1 cellular context compared by ENCODE assay signal in the genomic region with DNA sequence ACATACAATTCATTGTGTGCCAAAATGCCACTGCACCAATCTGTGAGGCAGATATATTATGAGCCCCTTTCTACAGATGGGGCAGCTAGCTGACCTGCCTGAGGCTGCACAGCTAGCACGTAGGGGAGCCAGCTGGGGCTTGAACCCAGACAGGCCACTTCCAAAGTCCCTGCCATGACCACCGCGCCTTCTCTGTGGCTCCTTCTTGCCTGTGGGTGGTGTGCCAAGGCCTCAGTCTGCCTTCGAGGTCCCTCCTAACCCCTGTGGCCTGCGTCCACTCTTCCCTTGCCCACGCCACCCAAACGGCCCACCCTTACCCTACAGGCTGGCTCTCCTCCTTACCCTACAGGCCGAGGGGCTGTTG.
TF ChIP-seq lines count a peak whose summit lies in the region.

No MANE protein-coding gene starts in this region.

TF ChIP-seq in H1, 55 proteins besides CTCF, POLR2A, EP300 and RAD21 (continued from another document):
- TF ChIP-seq EZH2 (IDR thresholded peaks at IDR 0.05; ENCODE audit: low read depth, low read length, severe bottlenecking) (no peak), PHF8 (conservative IDR thresholded peaks at IDR 0.05; ENCODE audit: low read depth, low read length) (no peak), RFX5 (IDR thresholded peaks at IDR 0.05; ENCODE audit: borderline replicate concordance, low read depth, low read length) (no peak)
